Comparison of ENCODE assay signal across 24 cellular contexts in genomic region chr15:99296386-99296785, GRCh38.
"Had no signal": no experiment of that assay in that cellular context is flagged by ENCODE, and none has a peak within 500 bp of the region (broad histone marks: within the 10 kb centered on the region; RNA-seq: fewer than 3 reads in every experiment).

No MANE protein-coding gene starts in this region.

- H3K27ac Mint-ChIP-seq: activated naive CD8-positive, alpha-beta T cell; activated T-cell treated with anti-CD3 and anti-CD28 coated beads, Interleukin-2, amount 50 U/mL, for 24 hours; activated T-helper 2 cell treated with anti-CD3 and anti-CD28 coated beads, Interferon-gamma antibody, Interleukin-2, Interleukin-4, amounts not matched to agents 10 μg/mL and 5 μg/mL and 100 μg/mL, durations not matched to agents 14 hours and 24 hours and 36 hours; effector memory CD8-positive, alpha-beta T cell; mesothelial cell of epicardium had no signal

- H3K9me3 ChIP-seq: adrenal gland, breast epithelium, colonic mucosa, prostate gland had no signal

- ATAC-seq: effector memory CD8-positive, alpha-beta T cell; esophagus mucosa; left ventricle myocardium superior; naive thymus-derived CD8-positive, alpha-beta T cell had no signal

- H3K27me3 Mint-ChIP-seq: activated naive CD8-positive, alpha-beta T cell; activated T-cell treated with anti-CD3 and anti-CD28 coated beads, Interleukin-2, amount 50 U/mL, for 24 hours; central memory CD8-positive, alpha-beta T cell; effector memory CD8-positive, alpha-beta T cell; naive thymus-derived CD8-positive, alpha-beta T cell had no signal

- H3K27ac ChIP-seq: adrenal gland, breast epithelium, colonic mucosa, dorsolateral prefrontal cortex, prostate gland, spleen had no signal

- H3K9me3 Mint-ChIP-seq: central memory CD8-positive, alpha-beta T cell; effector memory CD8-positive, alpha-beta T cell had no signal

- FAIRE-seq: endothelial cell of umbilical vein, frontal cortex had no signal

- H3K36me3 ChIP-seq: adrenal gland, breast epithelium, colonic mucosa, prostate gland had no signal

- H3K4me3 Mint-ChIP-seq: activated naive CD8-positive, alpha-beta T cell; activated T-cell treated with anti-CD3 and anti-CD28 coated beads, Interleukin-2, amount 50 U/mL, for 24 hours; central memory CD8-positive, alpha-beta T cell; effector memory CD8-positive, alpha-beta T cell; mesothelial cell of epicardium; naive thymus-derived CD8-positive, alpha-beta T cell had no signal

- DNase-seq: activated naive CD4-positive, alpha-beta T cell; activated T-cell treated with anti-CD3 and anti-CD28 coated beads, Interleukin-2, amount 50 U/mL, for 24 hours; adrenal gland; colonic mucosa; dorsolateral prefrontal cortex; effector memory CD8-positive, alpha-beta T cell; head of caudate nucleus; hypothalamus; left ventricle myocardium superior; mammary epithelial cell; naive thymus-derived CD8-positive, alpha-beta T cell; spleen; stimulated activated CD4-positive, alpha-beta T cell treated with anti-CD3 and anti-CD28 coated beads, Interleukin-4, amount 100 ng/mL, for 1 hour; stimulated activated naive CD4-positive, alpha-beta T cell treated with Interleukin-2 at 50 U/mL for 16 hours; T-helper 9 cell had no signal

- H3K4me1 Mint-ChIP-seq: central memory CD8-positive, alpha-beta T cell had no signal

- H3K4me1 ChIP-seq: adrenal gland, breast epithelium, colonic mucosa, prostate gland, spleen had no signal

- H3K4me3 ChIP-seq: adrenal gland, breast epithelium, colonic mucosa, dorsolateral prefrontal cortex, prostate gland, spleen had no signal

- H3K27me3 ChIP-seq: adrenal gland, breast epithelium, colonic mucosa, dorsolateral prefrontal cortex, spleen had no signal
